In genomic region chr19:17560205-17560595, GRCh38 we compare ENCODE assay signal across 10 cellular contexts. TPM values are rescaled to one million over a fixed set of nuclear protein-coding genes. Genes with fewer than 3 reads are reported as not detected.
DNase-seq lines count a peak whose midpoint lies in the region; ATAC-seq and TF ChIP-seq lines count a peak whose summit lies in the region.
"Had no signal": no experiment of that assay in that cellular context is flagged by ENCODE, and none has a peak within 500 bp of the region (broad histone marks: within the 10 kb centered on the region; RNA-seq: fewer than 3 reads in every experiment).

No MANE protein-coding gene starts in this region.

- no peak for TF ChIP-seq POLR2A in gastroesophageal sphincter (IDR thresholded peaks at IDR 0.05)

- WGBS in GM23248 (ENCODE audit: low coverage in 1 of 2, low lambda C conversion rate in 2 of 2, missing lambda C conversion rate in 2 of 2), 2 experiments: 38 to 43% methylated on average over 14 of the region's 14 CpGs
- 86% methylated on average over 14 of the region's 14 CpGs for WGBS in mesenchymal stem cell
- WGBS in gastroesophageal sphincter (ENCODE audit: low coverage in 1 of 2), 2 donors: 84% methylated on average over 9 of the region's 14 CpGs; no CpG with 5 or more reads in 1 of the 2 donors

- H3K79me2 ChIP-seq in GM23248 (ENCODE audit: insufficient read depth): peaks cover 78% of the 10 kb centered on the region

- no peak for ATAC-seq in activated naive CD4-positive, alpha-beta T cell treated with anti-CD3 and anti-CD28 coated beads, Interleukin-2, amount 50 U/mL, for 72 hours
- ATAC-seq in gastroesophageal sphincter: no peak
- no peak for ATAC-seq in activated CD8-positive, alpha-beta T cell treated with anti-CD3 and anti-CD28 coated beads, Interleukin-2, amount 10 ng/mL, durations not matched to agents 7 days and 5 days

- peak; percentile 76 for DNase-seq in 8988T
- peak; percentile 95 for DNase-seq in GM23248
- DNase-seq in mesenchymal stem cell: peak; percentile 85
- no peak for DNase-seq in activated naive CD4-positive, alpha-beta T cell treated with anti-CD3 and anti-CD28 coated beads, Interleukin-2, amount 50 U/mL, for 72 hours (ENCODE audit: low spot score in 2 of 2)
- DNase-seq in activated CD4-positive, alpha-beta T cell treated with anti-CD3 and anti-CD28 coated beads, Interleukin-2, amount 50 U/mL, for 1 hour: no peak
- DNase-seq in activated CD8-positive, alpha-beta T cell treated with anti-CD3 and anti-CD28 coated beads, Interleukin-2, amount 10 ng/mL, durations not matched to agents 7 days and 5 days: no peak
- DNase-seq: NCI-H146 had no signal

- no peak overlapping the region for H4K8ac ChIP-seq in mesenchymal stem cell (ENCODE audit: low read length)

- H3K4me2 ChIP-seq in GM23248 (ENCODE audit: unreplicated experiment) (peak overlapping the region; percentile 19), mesenchymal stem cell (ENCODE audit: low read length, poor library complexity, severe bottlenecking) (no peak overlapping the region)

- no peak overlapping the region for H3K4me3 ChIP-seq in GM23248
- no peak overlapping the region for H3K4me3 ChIP-seq in mesenchymal stem cell (ENCODE audit: insufficient read depth in 1 of 2, low read depth in 1 of 2, low read length in 2 of 2)
- H3K4me3 ChIP-seq in gastroesophageal sphincter: no peak overlapping the region

- peaks cover 91% of the 10 kb centered on the region for H3K36me3 Mint-ChIP-seq in dendritic cell treated with granulocyte-macrophage colony-stimulating factor and Interleukin-4, amounts not matched to agents 40 ng/mL and 50 ng/mL, for 4 days (ENCODE audit: low read depth)
- H3K36me3 Mint-ChIP-seq in activated naive CD4-positive, alpha-beta T cell treated with anti-CD3 and anti-CD28 coated beads, Interleukin-2, amount 50 U/mL, for 72 hours: peaks cover 14 to 25% of the 10 kb centered on the region in 2 donors
- H3K36me3 Mint-ChIP-seq in activated CD8-positive, alpha-beta T cell treated with anti-CD3 and anti-CD28 coated beads, Interleukin-2, amount 10 ng/mL, durations not matched to agents 7 days and 5 days (ENCODE audit: low read depth): peaks cover 43% of the 10 kb centered on the region

- H3F3A ChIP-seq in GM23248 (ENCODE audit: insufficient read depth): peaks cover 10% of the 10 kb centered on the region

- no peaks in the 10 kb centered on the region for H3K27me3 Mint-ChIP-seq in dendritic cell treated with granulocyte-macrophage colony-stimulating factor and Interleukin-4, amounts not matched to agents 40 ng/mL and 50 ng/mL, for 4 days
- H3K27me3 Mint-ChIP-seq in activated CD8-positive, alpha-beta T cell treated with anti-CD3 and anti-CD28 coated beads, Interleukin-2, amount 10 ng/mL, durations not matched to agents 7 days and 5 days (ENCODE audit: low read depth): no peaks in the 10 kb centered on the region

- H4K91ac ChIP-seq in mesenchymal stem cell (ENCODE audit: low read length): no peak overlapping the region

- no peak for TF ChIP-seq EP300 in gastroesophageal sphincter (IDR thresholded peaks at IDR 0.05)

- peak overlapping the region; percentile 66 for H3K4me3 Mint-ChIP-seq in dendritic cell treated with granulocyte-macrophage colony-stimulating factor and Interleukin-4, amounts not matched to agents 40 ng/mL and 50 ng/mL, for 4 days
- no peak overlapping the region for H3K4me3 Mint-ChIP-seq in activated CD8-positive, alpha-beta T cell treated with anti-CD3 and anti-CD28 coated beads, Interleukin-2, amount 10 ng/mL, durations not matched to agents 7 days and 5 days

- CTCF ChIA-PET in activated CD8-positive, alpha-beta T cell treated with anti-CD3 and anti-CD28 coated beads, Interleukin-2, amount 10 ng/mL, durations not matched to agents 7 days and 5 days (lab: Charles Lee): interaction anchor here (1.0 kb wide), 1 partner anchor 64 kb away, joined by 3 read pairs; no protein-coding TSS in a partner anchor

- H3K9me2 ChIP-seq in GM23248 (ENCODE audit: insufficient read depth): no peaks in the 10 kb centered on the region

- no peaks in the 10 kb centered on the region for H4K20me1 ChIP-seq in GM23248 (ENCODE audit: insufficient read depth)

- H3K4ac ChIP-seq in mesenchymal stem cell (ENCODE audit: low read depth in 1 of 2, low read length in 2 of 2): no peak overlapping the region

- no peak overlapping the region for H2BK12ac ChIP-seq in mesenchymal stem cell (ENCODE audit: low read length in 2 of 2)

- H3K4me1 Mint-ChIP-seq in dendritic cell treated with granulocyte-macrophage colony-stimulating factor and Interleukin-4, amounts not matched to agents 40 ng/mL and 50 ng/mL, for 4 days (ENCODE audit: low read depth): peaks cover 62% of the 10 kb centered on the region
- H3K4me1 Mint-ChIP-seq in activated CD8-positive, alpha-beta T cell treated with anti-CD3 and anti-CD28 coated beads, Interleukin-2, amount 10 ng/mL, durations not matched to agents 7 days and 5 days (ENCODE audit: low read depth): peaks cover 16% of the 10 kb centered on the region

- H3K9me3 Mint-ChIP-seq in dendritic cell treated with granulocyte-macrophage colony-stimulating factor and Interleukin-4, amounts not matched to agents 40 ng/mL and 50 ng/mL, for 4 days: no peaks in the 10 kb centered on the region
- no peaks in the 10 kb centered on the region for H3K9me3 Mint-ChIP-seq in activated naive CD4-positive, alpha-beta T cell treated with anti-CD3 and anti-CD28 coated beads, Interleukin-2, amount 50 U/mL, for 72 hours
- H3K9me3 Mint-ChIP-seq in activated CD8-positive, alpha-beta T cell treated with anti-CD3 and anti-CD28 coated beads, Interleukin-2, amount 10 ng/mL, durations not matched to agents 7 days and 5 days (ENCODE audit: insufficient read depth): no peaks in the 10 kb centered on the region
- H3K9me3 Mint-ChIP-seq: brain had no signal

- H2AFZ ChIP-seq in GM23248 (no peak overlapping the region), mesenchymal stem cell (ENCODE audit: low read depth, low read length) (no peak overlapping the region)

- H3K18ac ChIP-seq in mesenchymal stem cell (ENCODE audit: low read depth in 1 of 2, low read length in 2 of 2): no peak overlapping the region

- H3K9me3 ChIP-seq in GM23248 (ENCODE audit: low read depth) (no peaks in the 10 kb centered on the region), mesenchymal stem cell (ENCODE audit: control insufficient read depth, low read length) (no peaks in the 10 kb centered on the region), gastroesophageal sphincter (no peaks in the 10 kb centered on the region)

- no peak overlapping the region for H3K23ac ChIP-seq in mesenchymal stem cell (ENCODE audit: low read length in 2 of 2)

- no peaks in the 10 kb centered on the region for H3K27me3 ChIP-seq in GM23248 (replicated peaks; ENCODE audit: insufficient read depth)
- H3K27me3 ChIP-seq in mesenchymal stem cell (ENCODE audit: control insufficient read depth in 1 of 2, insufficient read depth in 1 of 2, low read length in 2 of 2): no peaks in the 10 kb centered on the region
- H3K27me3 ChIP-seq in gastroesophageal sphincter: no peaks in the 10 kb centered on the region

- in situ Hi-C loops in GM23248 (cut with MboI): no loop called here

- H3K79me1 ChIP-seq in mesenchymal stem cell (replicated peaks; ENCODE audit: low read length, poor library complexity, severe bottlenecking): peaks cover 33% of the 10 kb centered on the region

- no peak overlapping the region for H2BK5ac ChIP-seq in mesenchymal stem cell (ENCODE audit: low read depth, low read length, poor library complexity, severe bottlenecking)

- H3K9ac ChIP-seq in GM23248 (peak overlapping the region; percentile 69), mesenchymal stem cell (ENCODE audit: low read length) (peak overlapping the region; percentile 76)

- H3K27ac ChIP-seq in GM23248 (peak overlapping the region; percentile 87), mesenchymal stem cell (ENCODE audit: low read length, poor library complexity, severe bottlenecking) (no peak overlapping the region), gastroesophageal sphincter (peak overlapping the region in 1 of 4 donors; percentile 52)

- TF ChIP-seq CTCF in gastroesophageal sphincter (IDR thresholded peaks at IDR 0.05): no peak

- peaks cover 26% of the 10 kb centered on the region; the same call in 1 of the 2 replicates for H3K36me3 ChIP-seq in GM23248 (ENCODE audit: low read depth)
- peaks cover 50 to 51% of the 10 kb centered on the region in 2 experiments for H3K36me3 ChIP-seq in mesenchymal stem cell (ENCODE audit: control insufficient read depth in 1 of 2, insufficient read depth in 2 of 2, low read depth in 1 of 2, low read length in 2 of 2)
- H3K36me3 ChIP-seq in gastroesophageal sphincter: peaks cover 0 to 81% of the 10 kb centered on the region in 2 donors

- no peak overlapping the region for H3K14ac ChIP-seq in mesenchymal stem cell (ENCODE audit: low read length in 2 of 2)

- intact Hi-C loops in dendritic cell treated with granulocyte-macrophage colony-stimulating factor and Interleukin-4, amounts not matched to agents 40 ng/mL and 50 ng/mL, for 4 days (cut with micrococcal nuclease): no loop called here

- H2BK15ac ChIP-seq in mesenchymal stem cell (ENCODE audit: low read depth, poor library complexity, severe bottlenecking): no peak overlapping the region

- POLR2A ChIA-PET in activated CD8-positive, alpha-beta T cell treated with anti-CD3 and anti-CD28 coated beads, Interleukin-2, amount 10 ng/mL, durations not matched to agents 7 days and 5 days (lab: Charles Lee): no interaction called here

- H3K4me1 ChIP-seq in GM23248 (ENCODE audit: insufficient read depth) (peaks cover 14% of the 10 kb centered on the region), mesenchymal stem cell (ENCODE audit: control insufficient read depth, insufficient read depth, low read depth, low read length) (peaks cover 5% of the 10 kb centered on the region), gastroesophageal sphincter (peaks cover 0 to 27% (median under 1%) of the 10 kb centered on the region in 3 donors)

- H3K27ac Mint-ChIP-seq in dendritic cell treated with granulocyte-macrophage colony-stimulating factor and Interleukin-4, amounts not matched to agents 40 ng/mL and 50 ng/mL, for 4 days: peak overlapping the region; percentile 93
- H3K27ac Mint-ChIP-seq in activated naive CD4-positive, alpha-beta T cell treated with anti-CD3 and anti-CD28 coated beads, Interleukin-2, amount 50 U/mL, for 72 hours: peak overlapping the region in 1 of 2 donors; percentile 69
- no peak overlapping the region for H3K27ac Mint-ChIP-seq in activated CD8-positive, alpha-beta T cell treated with anti-CD3 and anti-CD28 coated beads, Interleukin-2, amount 10 ng/mL, durations not matched to agents 7 days and 5 days

- no peak overlapping the region for H2BK120ac ChIP-seq in mesenchymal stem cell (ENCODE audit: low read depth, low read length)

- no peak overlapping the region for H2AK5ac ChIP-seq in mesenchymal stem cell (ENCODE audit: low read length, severe bottlenecking)

RNA-seq across cellular contexts. Expression of gene COLGALT1, which starts 4.8 kb away (rescaled TPM):
- 126 and 134 TPM in 2 replicates for total RNA-seq in GM23248 (2014; rRNA removed; shearing (Covaris generic))
- polyA plus RNA-seq in GM23248 (2016; fragmentation: Nextera tagmentation; extraction: Ambion mirVana): 98.9 and 104 TPM in 2 replicates
- 163 TPM for polyA plus RNA-seq in mesenchymal stem cell (2013, experiment 1 of 2)
- polyA plus RNA-seq in mesenchymal stem cell (2013, experiment 2 of 2): 171 TPM
- 10 to 100 TPM; 39.2 to 64.7 TPM for total RNA-seq in activated naive CD4-positive, alpha-beta T cell treated with anti-CD3 and anti-CD28 coated beads, Interleukin-2, amount 50 U/mL, for 72 hours
- 10 to 100 TPM; 54.7 to 78.9 (median 61.2) TPM for total RNA-seq in gastroesophageal sphincter
- total RNA-seq in activated CD8-positive, alpha-beta T cell treated with anti-CD3 and anti-CD28 coated beads, Interleukin-2, amount 10 ng/mL, durations not matched to agents 7 days and 5 days: 10 to 100 TPM; 74.6 to 75.0 TPM

RNA-seq across cellular contexts. Expression of gene PGLS, which starts 48.8 kb away (rescaled TPM):
- 96.0 and 125 TPM in 2 replicates for total RNA-seq in GM23248 (2014; rRNA removed; shearing (Covaris generic))
- polyA plus RNA-seq in GM23248 (2016; fragmentation: Nextera tagmentation; extraction: Ambion mirVana): 135 and 140 TPM in 2 replicates
- polyA plus RNA-seq in mesenchymal stem cell (2013, experiment 1 of 2): 128 TPM
- 128 TPM for polyA plus RNA-seq in mesenchymal stem cell (2013, experiment 2 of 2)
- 10 to 100 TPM; 50.3 to 70.6 TPM for total RNA-seq in activated naive CD4-positive, alpha-beta T cell treated with anti-CD3 and anti-CD28 coated beads, Interleukin-2, amount 50 U/mL, for 72 hours
- total RNA-seq in gastroesophageal sphincter: 10 to 100 TPM; 35.0 to 48.7 (median 39.9) TPM
- 10 to 100 TPM; 94.0 to 99.9 TPM for total RNA-seq in activated CD8-positive, alpha-beta T cell treated with anti-CD3 and anti-CD28 coated beads, Interleukin-2, amount 10 ng/mL, durations not matched to agents 7 days and 5 days

Comparison
In these comparisons a context has a peak if more than half of its experiments do, and no peak if none do; other contexts are left out.
1. DNase-seq: peak in 8988T (single experiment), GM23248 (single experiment) and mesenchymal stem cell (single experiment); none in activated naive CD4-positive, alpha-beta T cell treated with anti-CD3 and anti-CD28 coated beads, Interleukin-2, amount 50 U/mL, for 72 hours (0 of 2), activated CD4-positive, alpha-beta T cell treated with anti-CD3 and anti-CD28 coated beads, Interleukin-2, amount 50 U/mL, for 1 hour (single experiment) and activated CD8-positive, alpha-beta T cell treated with anti-CD3 and anti-CD28 coated beads, Interleukin-2, amount 10 ng/mL, durations not matched to agents 7 days and 5 days (single experiment).